ENCODE assay signal across 8 cellular contexts in genomic region chr10:50788951-50789904, GRCh38. TPM values are rescaled to one million over a fixed set of nuclear protein-coding genes. Genes with fewer than 3 reads are reported as not detected.
DNase-seq lines count a peak whose midpoint lies in the region; ATAC-seq and TF ChIP-seq lines count a peak whose summit lies in the region.

No MANE protein-coding gene starts in this region.

- no peaks in the 10 kb centered on the region for H3K79me2 ChIP-seq in osteoblast (ENCODE audit: insufficient read depth, low read length)

- H3K36me3 Mint-ChIP-seq in activated naive CD8-positive, alpha-beta T cell treated with anti-CD3 and anti-CD28 coated beads, Interleukin-2, amount 50 U/mL, for 24 hours (ENCODE audit: low read depth): no peaks in the 10 kb centered on the region

- POLR2A ChIA-PET in GM10248 (lab: Yijun Ruan, JAX): no interaction called here

- H3K4me1 Mint-ChIP-seq in activated naive CD8-positive, alpha-beta T cell treated with anti-CD3 and anti-CD28 coated beads, Interleukin-2, amount 50 U/mL, for 24 hours: peaks cover 4% of the 10 kb centered on the region

- DNase-seq in GM10248 (ENCODE audit: extremely low spot score) (peak; percentile 12), LHCN-M2 (ENCODE audit: low read depth) (peak; percentile 9), colonic mucosa (no peak), osteoblast (ENCODE audit: insufficient read length, low spot score, missing footprints) (peak; percentile 42), mucosa of gallbladder (ENCODE audit: low spot score) (no peak)
- no peak for DNase-seq in stimulated activated CD4-positive, alpha-beta T cell treated with anti-CD3 and anti-CD28 coated beads, Interleukin-12 subunit alpha, Interleukin-12 subunit beta, amount 100 ng/mL, for 4 hours
- DNase-seq in activated naive CD8-positive, alpha-beta T cell treated with anti-CD3 and anti-CD28 coated beads, Interleukin-2, amount 50 U/mL, for 24 hours: no peak

- intact Hi-C loops in colonic mucosa (cut with DNase I): no loop called here

- H3K4me1 ChIP-seq in colonic mucosa: no peaks in the 10 kb centered on the region
- no peaks in the 10 kb centered on the region for H3K4me1 ChIP-seq in osteoblast (ENCODE audit: insufficient read depth, low read length)

- H3K27ac Mint-ChIP-seq in activated naive CD8-positive, alpha-beta T cell treated with anti-CD3 and anti-CD28 coated beads, Interleukin-2, amount 50 U/mL, for 24 hours: no peak overlapping the region

- peaks cover 2% of the 10 kb centered on the region for H3K27me3 Mint-ChIP-seq in activated naive CD8-positive, alpha-beta T cell treated with anti-CD3 and anti-CD28 coated beads, Interleukin-2, amount 50 U/mL, for 24 hours

- H3K9ac ChIP-seq in colonic mucosa (ENCODE audit: low read depth in 2 of 2, low read length in 2 of 2): no peak overlapping the region

- H2AFZ ChIP-seq in osteoblast (ENCODE audit: low read length): no peak overlapping the region

- no peak overlapping the region for H3K4me3 ChIP-seq in colonic mucosa
- H3K4me3 ChIP-seq in osteoblast (ENCODE audit: insufficient read depth, low read length): no peak overlapping the region

- H4K20me1 ChIP-seq in osteoblast (ENCODE audit: insufficient read depth, low read length): no peaks in the 10 kb centered on the region

- ATAC-seq in GM19324 (IDR thresholded peaks at IDR 0.05; ENCODE audit: low FRiP score, unreplicated experiment): no peak
- no peak for ATAC-seq in activated naive CD8-positive, alpha-beta T cell treated with anti-CD3 and anti-CD28 coated beads, Interleukin-2, amount 50 U/mL, for 24 hours

- H3K36me3 ChIP-seq in colonic mucosa (no peaks in the 10 kb centered on the region), osteoblast (ENCODE audit: insufficient read depth, low read length) (no peaks in the 10 kb centered on the region)

- TF ChIP-seq CTCF in GM10248 (IDR thresholded peaks at IDR 0.05; ENCODE audit: control extremely low read depth, extremely low read depth, low read depth, missing control alignments): peak; percentile 44
- peak; percentile 30 for TF ChIP-seq CTCF in colonic mucosa (IDR thresholded peaks at IDR 0.05)
- TF ChIP-seq CTCF in osteoblast (IDR thresholded peaks at IDR 0.05; ENCODE audit: extremely low read depth, low read depth, low read length): peak; percentile 53

- no peak overlapping the region for H3K4me2 ChIP-seq in osteoblast (ENCODE audit: insufficient read depth, low read length)

- H3K27me3 ChIP-seq in colonic mucosa (no peaks in the 10 kb centered on the region), osteoblast (ENCODE audit: insufficient read depth, low read length) (no peaks in the 10 kb centered on the region)

- H3K9me3 ChIP-seq in colonic mucosa (no peaks in the 10 kb centered on the region), osteoblast (ENCODE audit: low read depth, low read length) (no peaks in the 10 kb centered on the region)

- CTCF ChIA-PET in GM10248 (lab: Yijun Ruan, JAX): interaction anchor here (1.1 kb wide), 1 partner anchor 17 kb away, joined by 4 read pairs; no protein-coding TSS in a partner anchor

- no peaks in the 10 kb centered on the region for H3K9me3 Mint-ChIP-seq in activated naive CD8-positive, alpha-beta T cell treated with anti-CD3 and anti-CD28 coated beads, Interleukin-2, amount 50 U/mL, for 24 hours

- H3K4me3 Mint-ChIP-seq in activated naive CD8-positive, alpha-beta T cell treated with anti-CD3 and anti-CD28 coated beads, Interleukin-2, amount 50 U/mL, for 24 hours: no peak overlapping the region

- H3K27ac ChIP-seq in colonic mucosa: no peak overlapping the region
- H3K27ac ChIP-seq in osteoblast (ENCODE audit: low read depth, low read length): no peak overlapping the region

RNA-seq across cellular contexts. Expression of gene ASAH2B, which starts 49.5 kb away (rescaled TPM):
- total RNA-seq in LHCN-M2 (2014; rRNA removed) (2.9 and 3.3 TPM in 2 replicates), colonic mucosa (1 to 10 TPM; 3.2 to 6.7 TPM), osteoblast (3.3 and 3.5 TPM in 2 replicates), mucosa of gallbladder (4.8 TPM)
- polyA plus RNA-seq in LHCN-M2 (2012): 1.9 TPM

Comparison
In these comparisons a context has a peak if more than half of its experiments do, and no peak if none do; other contexts are left out.
1. DNase-seq: peak in GM10248 (single experiment), LHCN-M2 (single experiment) and osteoblast (single experiment); none in colonic mucosa (single experiment), stimulated activated CD4-positive, alpha-beta T cell treated with anti-CD3 and anti-CD28 coated beads, Interleukin-12 subunit alpha, Interleukin-12 subunit beta, amount 100 ng/mL, for 4 hours (single experiment), mucosa of gallbladder (single experiment) and activated naive CD8-positive, alpha-beta T cell treated with anti-CD3 and anti-CD28 coated beads, Interleukin-2, amount 50 U/mL, for 24 hours (single experiment).
2. Peak in every context shown above with its lines, with median percentiles within 50 percentile points of each other: CTCF ChIP-seq.